26 cellular contexts compared by ENCODE assay signal in the genomic region with DNA sequence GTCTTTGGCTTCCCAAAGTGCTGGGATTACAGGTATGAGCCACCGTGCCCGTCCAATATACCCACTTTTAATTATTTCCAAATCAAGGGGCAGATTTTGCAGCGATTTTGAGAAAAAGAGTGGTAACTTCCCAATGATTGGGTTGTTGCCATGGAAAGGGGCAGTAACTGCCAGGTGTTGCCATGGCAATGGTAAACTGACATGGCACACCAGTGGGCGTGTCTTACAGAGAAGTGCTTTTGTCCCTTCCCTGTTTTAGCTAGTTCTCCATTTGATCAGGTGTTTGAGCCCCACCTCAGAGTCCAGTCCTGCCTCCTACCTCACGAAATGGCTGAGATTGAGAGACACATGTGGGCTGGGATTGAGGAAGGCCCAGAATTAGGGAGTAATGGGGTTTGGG.
"Had no signal": no experiment of that assay in that cellular context is flagged by ENCODE, and none has a peak within 500 bp of the region (broad histone marks: within the 10 kb centered on the region; RNA-seq: fewer than 3 reads in every experiment).

No MANE protein-coding gene starts in this region.

- H3K27ac ChIP-seq: breast epithelium, colonic mucosa, Peyer's patch, SJSA1, WERI-Rb-1 had no signal

- H3K27ac Mint-ChIP-seq: activated CD4-positive, alpha-beta memory T cell treated with anti-CD3 and anti-CD28 coated beads, Interleukin-2, amount 10 ng/mL, durations not matched to agents 7 days and 5 days; activated CD4-positive, alpha-beta T cell treated with anti-CD3 and anti-CD28 coated beads for 36 hours; activated naive CD4-positive, alpha-beta T cell treated with anti-CD3 and anti-CD28 coated beads, Interleukin-2, amount 10 ng/mL, durations not matched to agents 7 days and 5 days; activated T-helper 2 cell treated with anti-CD3 and anti-CD28 coated beads, Interferon-gamma antibody, Interleukin-2, Interleukin-4, amounts not matched to agents 10 μg/mL and 5 μg/mL and 100 μg/mL, durations not matched to agents 14 hours and 24 hours and 36 hours had no signal

- H3K36me3 Mint-ChIP-seq: activated naive CD4-positive, alpha-beta T cell treated with anti-CD3 and anti-CD28 coated beads, Interleukin-2, amount 10 ng/mL, durations not matched to agents 7 days and 5 days had no signal

- H3K4me3 ChIP-seq: breast epithelium, colonic mucosa, Peyer's patch, SJSA1 had no signal

- H3K36me3 ChIP-seq: breast epithelium, colonic mucosa, Peyer's patch, SJSA1, WERI-Rb-1 had no signal

- DNase-seq: activated CD4-positive, alpha-beta memory T cell treated with anti-CD3 and anti-CD28 coated beads, Interleukin-2, amount 10 ng/mL, durations not matched to agents 7 days and 5 days; activated CD4-positive, alpha-beta T cell treated with anti-CD3 and anti-CD28 coated beads for 36 hours; activated CD4-positive, alpha-beta T cell treated with anti-CD3 and anti-CD28 coated beads, Interleukin-2, amount 50 U/mL, for 1 hour; activated gamma-delta T cell treated with Interleukin-2 at 50 U/mL for 16 hours; activated naive CD4-positive, alpha-beta T cell treated with anti-CD3 and anti-CD28 coated beads, Interleukin-2, amount 10 ng/mL, durations not matched to agents 7 days and 5 days; activated T-cell treated with anti-CD3 and anti-CD28 coated beads for 4 hours; activated T-cell treated with anti-CD3 and anti-CD28 coated beads, Interleukin-2, amount 50 U/mL, for 48 hours; caudate nucleus; colonic mucosa; Kasumi-1; KBM-7; MV-4-11; NCI-H1105; NCI-H1436; NCI-H1694 treated with DMSO at 0.1 percent for 48 hours; NCI-H2029 treated with DMSO at 0.1 percent for 48 hours; NCI-H446; NCI-H524; NCI-H82; Peyer's patch; SHP77; T-helper 1 cell; WERI-Rb-1 had no signal

- H3K27me3 ChIP-seq: breast epithelium, Peyer's patch, SJSA1 had no signal

- H3K9me3 ChIP-seq: breast epithelium, colonic mucosa, Peyer's patch, SJSA1 had no signal

- H3K4me1 ChIP-seq: colonic mucosa, SJSA1 had no signal

- H3K9me3 Mint-ChIP-seq: activated CD4-positive, alpha-beta memory T cell treated with anti-CD3 and anti-CD28 coated beads, Interleukin-2, amount 10 ng/mL, durations not matched to agents 7 days and 5 days; activated naive CD4-positive, alpha-beta T cell treated with anti-CD3 and anti-CD28 coated beads, Interleukin-2, amount 10 ng/mL, durations not matched to agents 7 days and 5 days; activated T-helper 2 cell treated with anti-CD3 and anti-CD28 coated beads, Interferon-gamma antibody, Interleukin-2, Interleukin-4, amounts not matched to agents 10 μg/mL and 5 μg/mL and 100 μg/mL, durations not matched to agents 14 hours and 24 hours and 36 hours had no signal

- H3K4me3 Mint-ChIP-seq: activated CD4-positive, alpha-beta memory T cell treated with anti-CD3 and anti-CD28 coated beads, Interleukin-2, amount 10 ng/mL, durations not matched to agents 7 days and 5 days; activated CD4-positive, alpha-beta T cell treated with anti-CD3 and anti-CD28 coated beads for 36 hours; activated naive CD4-positive, alpha-beta T cell treated with anti-CD3 and anti-CD28 coated beads, Interleukin-2, amount 10 ng/mL, durations not matched to agents 7 days and 5 days had no signal

- ATAC-seq: activated CD4-positive, alpha-beta T cell treated with anti-CD3 and anti-CD28 coated beads for 36 hours had no signal
